8 cellular contexts compared by ENCODE assay signal in genomic region chr1:211578640-211579433, GRCh38. TPM values are rescaled to one million over a fixed set of nuclear protein-coding genes. Genes with fewer than 3 reads are reported as not detected.
DNase-seq lines count a peak whose midpoint lies in the region; ATAC-seq and TF ChIP-seq lines count a peak whose summit lies in the region.

Gene SLC30A1, minus strand, starts transcription at chr1:211579161. Its CDS starts 549 bp downstream, at chr1:211578612.

- intact Hi-C loops in PC-9 (cut with micrococcal nuclease; ENCODE audit: unreplicated experiment) = loop anchor here (1.0 to 10.0 kb wide), 10 partner anchors 24 to 706 kb away; partner anchors contain the start of genes PPP2R5A and TRAF5

- H3K4me1 Mint-ChIP-seq in activated T-cell treated with anti-CD3 and anti-CD28 coated beads, Interleukin-2, amount 50 U/mL, for 24 hours (ENCODE audit: low read depth) = peaks cover 37% of the 10 kb centered on the region

- TF ChIP-seq CTCF in PC-9 (conservative IDR thresholded peaks at IDR 0.05) = no peak

- H3K27me3 ChIP-seq in PC-9 (ENCODE audit: insufficient read depth, low read depth) (no peaks in the 10 kb centered on the region), esophagus (ENCODE audit: control insufficient read depth in 1 of 2, insufficient read depth in 2 of 2, low read length in 2 of 2) (no peaks in the 10 kb centered on the region), muscle layer of duodenum (ENCODE audit: low read depth, low read length) (no peaks in the 10 kb centered on the region)

- H3K9me2 ChIP-seq in PC-9 (ENCODE audit: insufficient read depth) = no peaks in the 10 kb centered on the region

- peak; percentile 97 for DNase-seq in DMS153 (lab: John Stamatoyannopoulos, UW)
- peak; percentile 96 for DNase-seq in Jurkat, Clone E6-1 (ENCODE audit: low read depth, low spot score)
- peak; percentile 89 to 99 for DNase-seq in PC-9
- DNase-seq in activated T-cell treated with anti-CD3 and anti-CD28 coated beads, Interleukin-2, amount 50 U/mL, for 24 hours = peak; percentile 99
- DNase-seq in stimulated activated CD8-positive, alpha-beta memory T cell treated with anti-CD3 and anti-CD28 coated beads, Interleukin-7, amount 100 ng/mL, for 4 hours (ENCODE audit: low read depth in 2 of 2) = peak; percentile 99

- peak within 1 kb of the TSS; percentile 67 for H3K27ac ChIP-seq in PC-9
- H3K27ac ChIP-seq in esophagus (ENCODE audit: low read depth in 2 of 2, low read length in 1 of 2) = peak within 1 kb of the TSS; percentile 94 to 96
- H3K27ac ChIP-seq in muscle layer of duodenum (ENCODE audit: low read length) = peak within 1 kb of the TSS; percentile 65

- H3K4me1 ChIP-seq in PC-9 (replicated peaks; ENCODE audit: insufficient read depth) (peaks cover 36% of the 10 kb centered on the region), esophagus (ENCODE audit: control insufficient read depth in 2 of 2, insufficient read depth in 2 of 2, low read length in 1 of 2) (peaks cover 2 to 3% of the 10 kb centered on the region in 2 donors), muscle layer of duodenum (ENCODE audit: control insufficient read depth in 1 of 2, insufficient read depth in 2 of 2, low read length in 2 of 2) (peaks cover 4 to 23% of the 10 kb centered on the region in 2 donors)

- peak within 1 kb of the TSS; percentile 94 for H3K27ac Mint-ChIP-seq in activated T-cell treated with anti-CD3 and anti-CD28 coated beads, Interleukin-2, amount 50 U/mL, for 24 hours

- WGBS in esophagus, 2 donors = 0% methylated on average over 89 to 97 of the region's 97 CpGs

- peak within 1 kb of the TSS; percentile 95 for H3K4me3 Mint-ChIP-seq in activated T-cell treated with anti-CD3 and anti-CD28 coated beads, Interleukin-2, amount 50 U/mL, for 24 hours

- POLR2A ChIA-PET in PC-9 (lab: Charles Lee; ENCODE audit: unreplicated experiment) = interaction anchor here (0.5 to 1.1 kb wide), 7 partner anchors 26 to 64 kb away, joined by 3 to 13 read pairs (median 6); no protein-coding TSS in a partner anchor

- no peaks in the 10 kb centered on the region for H3K9me3 ChIP-seq in PC-9 (ENCODE audit: insufficient read depth, low read depth)
- H3K9me3 ChIP-seq in esophagus (ENCODE audit: control insufficient read depth in 2 of 2, insufficient read depth in 1 of 2, low read depth in 1 of 2, low read length in 1 of 2) = no peaks in the 10 kb centered on the region
- no peaks in the 10 kb centered on the region for H3K9me3 ChIP-seq in muscle layer of duodenum (ENCODE audit: control insufficient read depth in 1 of 2, low read length in 2 of 2)

- H3K4me2 ChIP-seq in PC-9 = peak within 1 kb of the TSS; percentile 94

- H3K79me2 ChIP-seq in PC-9 (ENCODE audit: low read depth) = peaks cover 51% of the 10 kb centered on the region

- H3K27me3 Mint-ChIP-seq in activated T-cell treated with anti-CD3 and anti-CD28 coated beads, Interleukin-2, amount 50 U/mL, for 24 hours = no peaks in the 10 kb centered on the region

- H3K36me3 Mint-ChIP-seq in activated T-cell treated with anti-CD3 and anti-CD28 coated beads, Interleukin-2, amount 50 U/mL, for 24 hours (ENCODE audit: low read depth) = peaks cover 41% of the 10 kb centered on the region

- no TSS peak for BruUV-seq in PC-9 (replicated peaks; lab: Mats Ljungman, UMichigan)

- peaks cover 13% of the 10 kb centered on the region; the same call in 1 of the 2 replicates for H3F3A ChIP-seq in PC-9 (ENCODE audit: insufficient read depth, low read depth)

- CTCF ChIA-PET in PC-9 (lab: Charles Lee) = no interaction called here

- no peaks in the 10 kb centered on the region for H3K9me3 Mint-ChIP-seq in activated T-cell treated with anti-CD3 and anti-CD28 coated beads, Interleukin-2, amount 50 U/mL, for 24 hours

- H3K4me3 ChIP-seq in Jurkat, Clone E6-1 (ENCODE audit: low read length) = peak within 1 kb of the TSS; percentile 75
- peak within 1 kb of the TSS; percentile 77 for H3K4me3 ChIP-seq in PC-9
- peak within 1 kb of the TSS; percentile 84 to 90 for H3K4me3 ChIP-seq in esophagus (ENCODE audit: low read depth in 1 of 2, low read length in 2 of 2)
- H3K4me3 ChIP-seq in muscle layer of duodenum (ENCODE audit: low read depth in 1 of 2, low read length in 2 of 2) = peak within 1 kb of the TSS; percentile 90 to 99

- peaks cover 7% of the 10 kb centered on the region; the same call in 1 of the 2 replicates for H4K20me1 ChIP-seq in PC-9 (ENCODE audit: insufficient read depth)

- peak; percentile 79 for ATAC-seq in GM21619 (IDR thresholded peaks at IDR 0.05; ENCODE audit: unreplicated experiment)

- peak within 1 kb of the TSS; percentile 76 for H2AFZ ChIP-seq in PC-9

- H3K36me3 ChIP-seq in PC-9 (ENCODE audit: low read depth) = peaks cover 21% of the 10 kb centered on the region
- peaks cover 0 to 2% of the 10 kb centered on the region in 2 donors for H3K36me3 ChIP-seq in esophagus (ENCODE audit: control insufficient read depth in 2 of 2, insufficient read depth in 2 of 2, low read length in 1 of 2)
- H3K36me3 ChIP-seq in muscle layer of duodenum (ENCODE audit: control insufficient read depth in 1 of 2, insufficient read depth in 2 of 2, low read length in 2 of 2) = peaks cover 11 to 12% of the 10 kb centered on the region in 2 donors

RNA-seq across cellular contexts. Expression of gene SLC30A1, which starts in this region (rescaled TPM):
- 3.5 TPM for polyA plus RNA-seq in Jurkat, Clone E6-1 (2012; ENCODE audit: insufficient read depth, insufficient read length)
- 26.8 and 27.6 TPM in 2 replicates for total RNA-seq in PC-9 (2021)
- 1 to 10 TPM; 2.6 to 3.5 TPM for polyA plus RNA-seq in esophagus

Comparison
In these comparisons a context has a peak if more than half of its experiments do, and no peak if none do; other contexts are left out.
1. Peak in every context shown above with its lines: DNase-seq, ATAC-seq, H3K4me3 ChIP-seq and H3K27ac ChIP-seq.